In the genomic region with DNA sequence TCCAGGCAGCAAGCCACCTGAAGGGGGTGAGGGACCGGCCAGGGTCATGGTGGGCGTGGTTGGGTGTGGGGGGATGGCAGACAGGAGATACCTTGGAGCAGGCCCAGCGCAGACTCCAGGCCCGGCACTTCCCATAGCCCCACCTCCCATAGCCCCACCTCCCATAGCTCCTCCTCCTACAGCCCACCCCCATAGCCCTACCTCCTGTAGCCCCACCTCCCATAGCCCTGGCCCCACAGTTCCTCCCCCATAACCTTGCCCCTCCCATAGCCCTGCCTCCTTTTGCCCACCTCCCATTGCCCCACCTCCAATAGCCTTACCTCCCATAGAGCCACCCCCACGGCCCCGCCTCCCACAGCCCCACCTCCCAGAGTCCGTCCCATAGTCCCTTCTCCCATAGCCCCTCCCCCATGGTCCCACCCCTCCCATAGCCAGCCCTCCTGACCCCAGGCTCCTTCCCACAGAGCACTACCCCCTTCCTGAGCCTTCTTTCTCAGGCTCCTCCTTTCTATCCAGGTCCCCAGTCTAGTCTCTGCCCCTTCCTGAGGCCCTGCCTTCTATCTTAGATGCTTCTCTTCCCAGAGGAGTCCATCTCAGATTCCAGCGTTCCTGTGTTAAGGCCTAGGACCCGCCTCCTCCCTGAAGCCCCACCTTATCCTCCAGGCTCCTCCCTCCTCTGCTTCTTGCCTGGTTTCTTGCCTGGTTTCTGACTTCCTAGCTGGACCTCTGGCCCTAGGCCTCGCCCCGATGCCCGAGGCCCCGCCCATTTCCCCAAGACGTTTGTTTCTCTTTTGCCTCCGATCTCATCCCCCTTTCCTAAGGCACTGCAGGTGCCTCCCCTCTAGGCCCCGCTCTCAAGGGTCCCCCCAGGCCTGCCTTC, we compare ENCODE assay signal across 1 cellular context.
TF ChIP-seq lines count a peak whose summit lies in the region.

No MANE protein-coding gene starts in this region.

TF ChIP-seq in IMR-90, 13 proteins besides CTCF, POLR2A, EP300 and RAD21:
- no peak for TF ChIP-seq MAZ (IDR thresholded peaks at IDR 0.05; ENCODE audit: borderline replicate concordance, low read depth, low read length)
- TF ChIP-seq FOS (IDR thresholded peaks at IDR 0.05; ENCODE audit: low read depth, low read length) = no peak
- TF ChIP-seq BHLHE40 (IDR thresholded peaks at IDR 0.05; ENCODE audit: low read depth, low read length) = no peak
- TF ChIP-seq USF2 (IDR thresholded peaks at IDR 0.05; ENCODE audit: low read depth, low read length) = no peak
- TF ChIP-seq MXI1 (IDR thresholded peaks at IDR 0.05; ENCODE audit: borderline replicate concordance, low read depth, low read length) = no peak
- TF ChIP-seq ELK1 (IDR thresholded peaks at IDR 0.05; ENCODE audit: borderline replicate concordance, low read depth, low read length) = no peak
- no peak for TF ChIP-seq SMC3 (IDR thresholded peaks at IDR 0.05; ENCODE audit: low read depth, low read length)
- no peak for TF ChIP-seq CEBPB (IDR thresholded peaks at IDR 0.05; ENCODE audit: low read depth, low read length)
- TF ChIP-seq RFX5 (IDR thresholded peaks at IDR 0.05; ENCODE audit: low read depth, low read length) = no peak
- TF ChIP-seq MAFK (IDR thresholded peaks at IDR 0.05; ENCODE audit: low read depth, low read length) = no peak
- no peak for TF ChIP-seq NFE2L2 (IDR thresholded peaks at IDR 0.05; ENCODE audit: low read depth, low read length)
- TF ChIP-seq RCOR1 (IDR thresholded peaks at IDR 0.05; ENCODE audit: insufficient replicate concordance, low read length) = no peak
- no peak for TF ChIP-seq CHD1 (IDR thresholded peaks at IDR 0.05; ENCODE audit: low read depth, low read length)
TF ChIP-seq in IMR-90: peak in this region for 0.
